Comparison of ENCODE assay signal across 9 cellular contexts in the genomic region with DNA sequence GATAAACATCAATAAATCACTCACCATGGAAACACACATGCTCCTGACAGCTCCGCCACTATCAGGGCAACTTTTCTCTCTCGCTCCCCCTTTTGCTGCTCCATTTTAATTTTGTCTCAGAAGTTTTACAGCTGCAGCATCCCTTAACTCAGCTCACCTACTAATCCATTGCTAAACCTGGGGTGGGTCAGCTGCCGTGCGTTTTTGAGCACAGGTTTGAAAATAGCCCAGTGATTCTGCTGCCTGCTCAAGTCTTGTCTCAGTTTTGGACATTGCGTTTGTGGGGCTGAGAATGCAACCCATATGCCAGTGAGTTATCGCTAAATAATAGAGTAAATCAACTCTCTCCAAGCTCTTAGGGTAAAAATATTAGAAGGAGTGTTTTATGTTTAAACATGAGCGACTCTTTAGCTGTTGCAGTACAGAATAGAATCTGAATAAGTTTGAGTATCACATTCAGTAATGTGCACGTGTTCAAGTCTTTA. TPM values are rescaled to one million over a fixed set of nuclear protein-coding genes. Genes with fewer than 3 reads are reported as not detected.
DNase-seq lines count a peak whose midpoint lies in the region; ATAC-seq and TF ChIP-seq lines count a peak whose summit lies in the region.
"Had no signal": no experiment of that assay in that cellular context is flagged by ENCODE, and none has a peak within 500 bp of the region (broad histone marks: within the 10 kb centered on the region; RNA-seq: fewer than 3 reads in every experiment).

No MANE protein-coding gene starts in this region.

- DNase-seq in BJ (ENCODE audit: low read depth) (no peak), natural killer cell (no peak), glomerular visceral epithelial cell (ENCODE audit: extremely low spot score) (no peak), globus pallidus (ENCODE audit: low spot score) (no peak)
- no peak for DNase-seq in Jurkat, Clone E6-1 (ENCODE audit: low read depth, low spot score)
- DNase-seq in central memory CD8-positive, alpha-beta T cell (ENCODE audit: low spot score in 2 of 2), result no peak

- H3K36me3 ChIP-seq in BJ (ENCODE audit: control insufficient read depth, insufficient read depth, low read length), result peaks cover 4% of the 10 kb centered on the region

- peaks cover 25% of the 10 kb centered on the region for H3K36me3 Mint-ChIP-seq in central memory CD8-positive, alpha-beta T cell (ENCODE audit: insufficient read depth)
- peaks cover 7% of the 10 kb centered on the region for H3K36me3 Mint-ChIP-seq in natural killer cell

- CTCF ChIA-PET in BJ (lab: Yijun Ruan, JAX), result interaction anchor here (0.8 kb wide), 1 partner anchor 9 kb away, joined by 4 read pairs; no protein-coding TSS in a partner anchor

- no peaks in the 10 kb centered on the region for H3K27me3 ChIP-seq in BJ (ENCODE audit: control insufficient read depth, insufficient read depth, low read length)
- H3K27me3 ChIP-seq: foreskin keratinocyte had no signal

- POLR2A ChIA-PET in BJ (lab: Charles Lee), result interaction anchor here (0.6 kb wide), 1 partner anchor 43 kb away, joined by 5 read pairs; no protein-coding TSS in a partner anchor

- peak overlapping the region; percentile 90 for H3K27ac Mint-ChIP-seq in central memory CD8-positive, alpha-beta T cell (ENCODE audit: low read depth)
- H3K27ac Mint-ChIP-seq in natural killer cell, result peak overlapping the region; percentile 79 to 89

- peak overlapping the region; percentile 85 for H3K4me3 Mint-ChIP-seq in central memory CD8-positive, alpha-beta T cell
- H3K4me3 Mint-ChIP-seq in natural killer cell, result peak overlapping the region; percentile 91

- peak overlapping the region; percentile 68 for H3K4me3 ChIP-seq in BJ (ENCODE audit: low read depth, low read length)
- peak overlapping the region; percentile 57 for H3K4me3 ChIP-seq in Jurkat, Clone E6-1 (ENCODE audit: low read length)

- no peak for ATAC-seq in central memory CD8-positive, alpha-beta T cell (replicated peaks; ENCODE audit: extremely low read depth, poor library complexity, severe bottlenecking)
- ATAC-seq in natural killer cell (no peak), GM19351 (IDR thresholded peaks at IDR 0.05; ENCODE audit: unreplicated experiment) (no peak), GM21576 (IDR thresholded peaks at IDR 0.05; ENCODE audit: unreplicated experiment) (no peak)
- ATAC-seq: foreskin keratinocyte had no signal

- intact Hi-C loops in natural killer cell (cut with micrococcal nuclease), result loop anchor here (2.0 kb wide), 1 partner anchor 16 kb away; no protein-coding TSS in a partner anchor

- H3K9me3 Mint-ChIP-seq in central memory CD8-positive, alpha-beta T cell, result no peaks in the 10 kb centered on the region
- H3K9me3 Mint-ChIP-seq in natural killer cell, result no peaks in the 10 kb centered on the region

- H3K4me1 Mint-ChIP-seq in central memory CD8-positive, alpha-beta T cell, result peaks cover 69% of the 10 kb centered on the region
- H3K4me1 Mint-ChIP-seq in natural killer cell, result peaks cover 69% of the 10 kb centered on the region in 2 donors

- no peak for TF ChIP-seq CTCF in BJ (IDR thresholded peaks at IDR 0.05; ENCODE audit: insufficient read depth, low read depth, low read length)
- TF ChIP-seq CTCF in natural killer cell (IDR thresholded peaks at IDR 0.05), result no peak

- no peaks in the 10 kb centered on the region for H3K27me3 Mint-ChIP-seq in central memory CD8-positive, alpha-beta T cell
- no peaks in the 10 kb centered on the region for H3K27me3 Mint-ChIP-seq in natural killer cell (ENCODE audit: low read depth in 2 of 2)

RNA-seq across cellular contexts. Expression of gene TSHZ1, which starts 2.1 kb away (rescaled TPM):
- polyA plus RNA-seq in BJ (2011; rRNA removed), result 19.3 and 23.9 TPM in 2 replicates
- polyA minus RNA-seq in BJ (2011; rRNA and poly(A)+ RNA removed), result 29.9 and 37.0 TPM in 2 replicates
- polyA plus RNA-seq in Jurkat, Clone E6-1 (2012; ENCODE audit: insufficient read depth, insufficient read length), result 13.5 TPM
- total RNA-seq in natural killer cell, result 10 to 100 TPM; 44.3 to 51.6 (median 44.8) TPM

RNA-seq across cellular contexts. Expression of gene PTGR3, which starts 3.7 kb away (rescaled TPM):
- polyA plus RNA-seq in BJ (2011; rRNA removed), result 63.0 and 70.3 TPM in 2 replicates
- 58.4 and 99.1 TPM in 2 replicates for polyA minus RNA-seq in BJ (2011; rRNA and poly(A)+ RNA removed)
- 33.0 TPM for polyA plus RNA-seq in Jurkat, Clone E6-1 (2012; ENCODE audit: insufficient read depth, insufficient read length)
- total RNA-seq in natural killer cell, result 10 to 100 TPM; 27.4 to 29.4 (median 28.5) TPM
